Comparison of ENCODE assay signal across 1 cellular context in genomic region chr19:53808710-53809125, GRCh38.
TF ChIP-seq lines count a peak whose summit lies in the region.

No MANE protein-coding gene starts in this region.

TF ChIP-seq in K562, 482 proteins besides CTCF, POLR2A, EP300 and RAD21:
- TF ChIP-seq, protein P1, sequence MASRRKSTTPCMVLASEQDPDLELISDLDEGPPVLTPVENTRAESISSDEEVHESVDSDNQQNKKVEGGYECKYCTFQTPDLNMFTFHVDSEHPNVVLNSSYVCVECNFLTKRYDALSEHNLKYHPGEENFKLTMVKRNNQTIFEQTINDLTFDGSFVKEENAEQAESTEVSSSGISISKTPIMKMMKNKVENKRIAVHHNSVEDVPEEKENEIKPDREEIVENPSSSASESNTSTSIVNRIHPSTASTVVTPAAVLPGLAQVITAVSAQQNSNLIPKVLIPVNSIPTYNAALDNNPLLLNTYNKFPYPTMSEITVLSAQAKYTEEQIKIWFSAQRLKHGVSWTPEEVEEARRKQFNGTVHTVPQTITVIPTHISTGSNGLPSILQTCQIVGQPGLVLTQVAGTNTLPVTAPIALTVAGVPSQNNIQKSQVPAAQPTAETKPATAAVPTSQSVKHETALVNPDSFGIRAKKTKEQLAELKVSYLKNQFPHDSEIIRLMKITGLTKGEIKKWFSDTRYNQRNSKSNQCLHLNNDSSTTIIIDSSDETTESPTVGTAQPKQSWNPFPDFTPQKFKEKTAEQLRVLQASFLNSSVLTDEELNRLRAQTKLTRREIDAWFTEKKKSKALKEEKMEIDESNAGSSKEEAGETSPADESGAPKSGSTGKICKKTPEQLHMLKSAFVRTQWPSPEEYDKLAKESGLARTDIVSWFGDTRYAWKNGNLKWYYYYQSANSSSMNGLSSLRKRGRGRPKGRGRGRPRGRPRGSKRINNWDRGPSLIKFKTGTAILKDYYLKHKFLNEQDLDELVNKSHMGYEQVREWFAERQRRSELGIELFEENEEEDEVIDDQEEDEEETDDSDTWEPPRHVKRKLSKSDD (conservative IDR thresholded peaks at IDR 0.05; ENCODE audit: low read length), result no peak
- TF ChIP-seq CSDE1 (IDR thresholded peaks at IDR 0.05), result no peak
- TF ChIP-seq FOXK1 (CRISPR knock-in tag; IDR thresholded peaks at IDR 0.05; ENCODE audit: borderline replicate concordance), result no peak
- TF ChIP-seq CREB1 (IDR thresholded peaks at IDR 0.05), result no peak
- no peak for TF ChIP-seq CREB1 (CRISPR knock-in tag; IDR thresholded peaks at IDR 0.05)
- TF ChIP-seq, protein P2, sequence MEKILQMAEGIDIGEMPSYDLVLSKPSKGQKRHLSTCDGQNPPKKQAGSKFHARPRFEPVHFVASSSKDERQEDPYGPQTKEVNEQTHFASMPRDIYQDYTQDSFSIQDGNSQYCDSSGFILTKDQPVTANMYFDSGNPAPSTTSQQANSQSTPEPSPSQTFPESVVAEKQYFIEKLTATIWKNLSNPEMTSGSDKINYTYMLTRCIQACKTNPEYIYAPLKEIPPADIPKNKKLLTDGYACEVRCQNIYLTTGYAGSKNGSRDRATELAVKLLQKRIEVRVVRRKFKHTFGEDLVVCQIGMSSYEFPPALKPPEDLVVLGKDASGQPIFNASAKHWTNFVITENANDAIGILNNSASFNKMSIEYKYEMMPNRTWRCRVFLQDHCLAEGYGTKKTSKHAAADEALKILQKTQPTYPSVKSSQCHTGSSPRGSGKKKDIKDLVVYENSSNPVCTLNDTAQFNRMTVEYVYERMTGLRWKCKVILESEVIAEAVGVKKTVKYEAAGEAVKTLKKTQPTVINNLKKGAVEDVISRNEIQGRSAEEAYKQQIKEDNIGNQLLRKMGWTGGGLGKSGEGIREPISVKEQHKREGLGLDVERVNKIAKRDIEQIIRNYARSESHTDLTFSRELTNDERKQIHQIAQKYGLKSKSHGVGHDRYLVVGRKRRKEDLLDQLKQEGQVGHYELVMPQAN (IDR thresholded peaks at IDR 0.05; ENCODE audit: borderline replicate concordance), result no peak
- no peak for TF ChIP-seq PCBP1 (IDR thresholded peaks at IDR 0.05; ENCODE audit: low read depth, low read length, poor library complexity, severe bottlenecking)
- no peak for TF ChIP-seq SIN3A (IDR thresholded peaks at IDR 0.05; ENCODE audit: borderline replicate concordance in 2 of 2, control insufficient read depth in 1 of 2, low read depth in 2 of 2, low read length in 2 of 2)
TF ChIP-seq in K562: peak in this region for 0.
